In genomic region chr2:19769513-19769912, GRCh38 we compare ENCODE assay signal across 14 cellular contexts.
DNase-seq lines count a peak whose midpoint lies in the region; ATAC-seq and TF ChIP-seq lines count a peak whose summit lies in the region.
"Had no signal": no experiment of that assay in that cellular context is flagged by ENCODE, and none has a peak within 500 bp of the region (broad histone marks: within the 10 kb centered on the region; RNA-seq: fewer than 3 reads in every experiment).

No MANE protein-coding gene starts in this region.

- no peaks in the 10 kb centered on the region for H3K36me3 ChIP-seq in GM23248 (ENCODE audit: low read depth)
- H3K36me3 ChIP-seq: BLaER1 had no signal

- H3K79me2 ChIP-seq in GM23248 (ENCODE audit: insufficient read depth), result no peaks in the 10 kb centered on the region

- H3K36me3 Mint-ChIP-seq in activated T-helper 1 cell treated with anti-CD3 and anti-CD28 coated beads, Interleukin-12 subunit alpha, Interleukin-12 subunit beta, Interleukin-2, Interleukin-4 antibody, amounts not matched to agents 30 ng/mL and 10 ng/mL and 1 ng/mL, durations not matched to agents 14 hours and 24 hours and 36 hours (ENCODE audit: low read depth), result no peaks in the 10 kb centered on the region
- no peaks in the 10 kb centered on the region for H3K36me3 Mint-ChIP-seq in stimulated activated memory B cell treated with anti-CD40 and anti-IgM and Interleukin-4, amounts not matched to agents 10 μg/mL and 1 μg/mL and 100 μg/mL, for 72 hours
- H3K36me3 Mint-ChIP-seq: naive thymus-derived CD4-positive, alpha-beta T cell had no signal

- H3K27me3 Mint-ChIP-seq in activated T-helper 1 cell treated with anti-CD3 and anti-CD28 coated beads, Interleukin-12 subunit alpha, Interleukin-12 subunit beta, Interleukin-2, Interleukin-4 antibody, amounts not matched to agents 30 ng/mL and 10 ng/mL and 1 ng/mL, durations not matched to agents 14 hours and 24 hours and 36 hours (ENCODE audit: insufficient read depth), result peaks cover 5% of the 10 kb centered on the region
- no peaks in the 10 kb centered on the region for H3K27me3 Mint-ChIP-seq in stimulated activated memory B cell treated with anti-CD40 and anti-IgM and Interleukin-4, amounts not matched to agents 10 μg/mL and 1 μg/mL and 100 μg/mL, for 72 hours

- H2AFZ ChIP-seq in GM23248, result no peak overlapping the region

- DNase-seq in GM23248 (peak; percentile 53), RPMI7951 (ENCODE audit: low read depth) (peak; percentile 48), fibroblast of peridontal ligament (ENCODE audit: extremely low read depth) (peak; percentile 26), NOMO-1 treated with dmso at 0.1 percent for 144 hours (lab: John Stamatoyannopoulos, UW; ENCODE audit: unreplicated experiment) (no peak)
- DNase-seq in activated T-helper 1 cell treated with anti-CD3 and anti-CD28 coated beads, Interleukin-12 subunit alpha, Interleukin-12 subunit beta, Interleukin-2, Interleukin-4 antibody, amounts not matched to agents 30 ng/mL and 10 ng/mL and 1 ng/mL, durations not matched to agents 14 hours and 24 hours and 36 hours (ENCODE audit: low spot score), result no peak
- DNase-seq: naive thymus-derived CD4-positive, alpha-beta T cell; NCI-H2029 treated with DMSO at 0.1 percent for 48 hours; Right ventricle myocardium superior had no signal

- no peaks in the 10 kb centered on the region for H3K27me3 ChIP-seq in GM23248 (replicated peaks; ENCODE audit: insufficient read depth)
- H3K27me3 ChIP-seq: BLaER1 had no signal

- no peak overlapping the region for H3K27ac Mint-ChIP-seq in activated T-helper 1 cell treated with anti-CD3 and anti-CD28 coated beads, Interleukin-12 subunit alpha, Interleukin-12 subunit beta, Interleukin-2, Interleukin-4 antibody, amounts not matched to agents 30 ng/mL and 10 ng/mL and 1 ng/mL, durations not matched to agents 14 hours and 24 hours and 36 hours
- H3K27ac Mint-ChIP-seq in stimulated activated memory B cell treated with anti-CD40 and anti-IgM and Interleukin-4, amounts not matched to agents 10 μg/mL and 1 μg/mL and 100 μg/mL, for 72 hours, result no peak overlapping the region
- H3K27ac Mint-ChIP-seq: activated T-helper 2 cell treated with anti-CD3 and anti-CD28 coated beads, Interferon-gamma antibody, Interleukin-2, Interleukin-4, amounts not matched to agents 10 μg/mL and 5 μg/mL and 100 μg/mL, durations not matched to agents 14 hours and 24 hours and 36 hours; naive thymus-derived CD4-positive, alpha-beta T cell had no signal

- no peaks in the 10 kb centered on the region for H4K20me1 ChIP-seq in GM23248 (ENCODE audit: insufficient read depth)
- H4K20me1 ChIP-seq: BLaER1 had no signal

- no peak overlapping the region for H3K4me3 ChIP-seq in GM23248
- H3K4me3 ChIP-seq: BLaER1 had no signal

- no peaks in the 10 kb centered on the region for H3K4me1 Mint-ChIP-seq in activated T-helper 1 cell treated with anti-CD3 and anti-CD28 coated beads, Interleukin-12 subunit alpha, Interleukin-12 subunit beta, Interleukin-2, Interleukin-4 antibody, amounts not matched to agents 30 ng/mL and 10 ng/mL and 1 ng/mL, durations not matched to agents 14 hours and 24 hours and 36 hours (ENCODE audit: low read depth)
- no peaks in the 10 kb centered on the region for H3K4me1 Mint-ChIP-seq in stimulated activated memory B cell treated with anti-CD40 and anti-IgM and Interleukin-4, amounts not matched to agents 10 μg/mL and 1 μg/mL and 100 μg/mL, for 72 hours
- H3K4me1 Mint-ChIP-seq: naive thymus-derived CD4-positive, alpha-beta T cell had no signal

- H3K4me1 ChIP-seq in GM23248 (ENCODE audit: insufficient read depth), result peaks cover 18% of the 10 kb centered on the region
- H3K4me1 ChIP-seq: BLaER1 had no signal

- H3K27ac ChIP-seq in 22Rv1 (no peak overlapping the region), GM23248 (no peak overlapping the region)
- H3K27ac ChIP-seq: BLaER1 had no signal

- no peak overlapping the region for H3K4me2 ChIP-seq in GM23248 (ENCODE audit: unreplicated experiment)
- H3K4me2 ChIP-seq: BLaER1 had no signal

- H3K9me3 ChIP-seq in GM23248 (ENCODE audit: low read depth), result no peaks in the 10 kb centered on the region
- H3K9me3 ChIP-seq: BLaER1 had no signal

- intact Hi-C loops in activated T-helper 1 cell treated with anti-CD3 and anti-CD28 coated beads, Interleukin-12 subunit alpha, Interleukin-12 subunit beta, Interleukin-2, Interleukin-4 antibody, amounts not matched to agents 30 ng/mL and 10 ng/mL and 1 ng/mL, durations not matched to agents 14 hours and 24 hours and 36 hours (cut with micrococcal nuclease), result loop anchor here (5.0 kb wide), 1 partner anchor 93 kb away; no protein-coding TSS in a partner anchor

- H3K4me3 Mint-ChIP-seq in activated T-helper 1 cell treated with anti-CD3 and anti-CD28 coated beads, Interleukin-12 subunit alpha, Interleukin-12 subunit beta, Interleukin-2, Interleukin-4 antibody, amounts not matched to agents 30 ng/mL and 10 ng/mL and 1 ng/mL, durations not matched to agents 14 hours and 24 hours and 36 hours, result no peak overlapping the region
- H3K4me3 Mint-ChIP-seq in stimulated activated memory B cell treated with anti-CD40 and anti-IgM and Interleukin-4, amounts not matched to agents 10 μg/mL and 1 μg/mL and 100 μg/mL, for 72 hours, result no peak overlapping the region
- H3K4me3 Mint-ChIP-seq: naive thymus-derived CD4-positive, alpha-beta T cell had no signal

- peak; percentile 34 for TF ChIP-seq CTCF in 22Rv1 (IDR thresholded peaks at IDR 0.05)

- ATAC-seq in GM21717 (IDR thresholded peaks at IDR 0.05; ENCODE audit: unreplicated experiment), result no peak
- ATAC-seq in stimulated activated memory B cell treated with anti-CD40 and anti-IgM and Interleukin-4, amounts not matched to agents 10 μg/mL and 1 μg/mL and 100 μg/mL, for 72 hours, result no peak
- ATAC-seq: activated CD4-positive, CD25-positive, alpha-beta regulatory T cell treated with anti-CD3 and anti-CD28 coated beads, Interleukin-2, amount 50 U/mL, for 24 hours; naive thymus-derived CD4-positive, alpha-beta T cell had no signal

- in situ Hi-C loops in GM23248 (cut with MboI), result no loop called here

- H3K9ac ChIP-seq in GM23248, result no peak overlapping the region
- H3K9ac ChIP-seq: BLaER1 had no signal

- H3F3A ChIP-seq in GM23248 (ENCODE audit: insufficient read depth), result 0 out of 2 replicates have a peak, but pooled peaks cover 7% of the 10 kb centered on the region

- no peaks in the 10 kb centered on the region for H3K9me2 ChIP-seq in GM23248 (ENCODE audit: insufficient read depth)

- no peaks in the 10 kb centered on the region for H3K9me3 Mint-ChIP-seq in activated T-helper 1 cell treated with anti-CD3 and anti-CD28 coated beads, Interleukin-12 subunit alpha, Interleukin-12 subunit beta, Interleukin-2, Interleukin-4 antibody, amounts not matched to agents 30 ng/mL and 10 ng/mL and 1 ng/mL, durations not matched to agents 14 hours and 24 hours and 36 hours
- no peaks in the 10 kb centered on the region for H3K9me3 Mint-ChIP-seq in stimulated activated memory B cell treated with anti-CD40 and anti-IgM and Interleukin-4, amounts not matched to agents 10 μg/mL and 1 μg/mL and 100 μg/mL, for 72 hours
- H3K9me3 Mint-ChIP-seq: activated T-helper 2 cell treated with anti-CD3 and anti-CD28 coated beads, Interferon-gamma antibody, Interleukin-2, Interleukin-4, amounts not matched to agents 10 μg/mL and 5 μg/mL and 100 μg/mL, durations not matched to agents 14 hours and 24 hours and 36 hours had no signal

Comparison
In these comparisons a context has a peak if more than half of its experiments do, and no peak if none do; other contexts are left out.
1. DNase-seq: peak in GM23248 (single experiment), RPMI7951 (single experiment) and fibroblast of peridontal ligament (single experiment); none in activated T-helper 1 cell treated with anti-CD3 and anti-CD28 coated beads, Interleukin-12 subunit alpha, Interleukin-12 subunit beta, Interleukin-2, Interleukin-4 antibody, amounts not matched to agents 30 ng/mL and 10 ng/mL and 1 ng/mL, durations not matched to agents 14 hours and 24 hours and 36 hours (single experiment) and NOMO-1 treated with dmso at 0.1 percent for 144 hours (single experiment).